32 cellular contexts compared by ENCODE assay signal in genomic region chr10:78231327-78231726, GRCh38.
"Had no signal": no experiment of that assay in that cellular context is flagged by ENCODE, and none has a peak within 500 bp of the region (broad histone marks: within the 10 kb centered on the region; RNA-seq: fewer than 3 reads in every experiment).

No MANE protein-coding gene starts in this region.

- H3K4me2 ChIP-seq: KMS-11 had no signal

- H3K27me3 ChIP-seq: MG63 had no signal

- H3K9me3 ChIP-seq: MG63 had no signal

- H3K27ac ChIP-seq: KMS-11 had no signal

- H3K4me3 ChIP-seq: MG63 had no signal

- H3K9ac ChIP-seq: KMS-11 had no signal

- H3K36me3 ChIP-seq: MG63 had no signal

- DNase-seq: Karpas-422, MG63, MM.1S, NCI-H1048, NCI-H1092, NCI-H1092 treated with DMSO at 0.1 percent for 48 hours, NCI-H1105, NCI-H1105 treated with DMSO at 0.1 percent for 48 hours, NCI-H1417 treated with DMSO at 0.1 percent for 48 hours, NCI-H1436, NCI-H1436 treated with DMSO at 0.1 percent for 48 hours, NCI-H146, NCI-H1694, NCI-H1694 treated with DMSO at 0.1 percent for 48 hours, NCI-H187, NCI-H187 treated with DMSO at 0.1 percent for 48 hours, NCI-H1930, NCI-H2029, NCI-H2029 treated with DMSO at 0.1 percent for 48 hours, NCI-H2081, NCI-H2081 treated with DMSO at 0.1 percent for 48 hours, NCI-H2107, NCI-H2171, NCI-H2171 treated with DMSO at 0.1 percent for 48 hours, NCI-H2227 treated with DMSO at 0.1 percent for 48 hours, NCI-H226, NCI-H345, NCI-H446, NCI-H446 treated with DMSO at 0.1 percent for 48 hours, NCI-H510A, NCI-H510A treated with DMSO at 0.1 percent for 48 hours had no signal
